Comparison of ENCODE assay signal across 10 cellular contexts in the genomic region with DNA sequence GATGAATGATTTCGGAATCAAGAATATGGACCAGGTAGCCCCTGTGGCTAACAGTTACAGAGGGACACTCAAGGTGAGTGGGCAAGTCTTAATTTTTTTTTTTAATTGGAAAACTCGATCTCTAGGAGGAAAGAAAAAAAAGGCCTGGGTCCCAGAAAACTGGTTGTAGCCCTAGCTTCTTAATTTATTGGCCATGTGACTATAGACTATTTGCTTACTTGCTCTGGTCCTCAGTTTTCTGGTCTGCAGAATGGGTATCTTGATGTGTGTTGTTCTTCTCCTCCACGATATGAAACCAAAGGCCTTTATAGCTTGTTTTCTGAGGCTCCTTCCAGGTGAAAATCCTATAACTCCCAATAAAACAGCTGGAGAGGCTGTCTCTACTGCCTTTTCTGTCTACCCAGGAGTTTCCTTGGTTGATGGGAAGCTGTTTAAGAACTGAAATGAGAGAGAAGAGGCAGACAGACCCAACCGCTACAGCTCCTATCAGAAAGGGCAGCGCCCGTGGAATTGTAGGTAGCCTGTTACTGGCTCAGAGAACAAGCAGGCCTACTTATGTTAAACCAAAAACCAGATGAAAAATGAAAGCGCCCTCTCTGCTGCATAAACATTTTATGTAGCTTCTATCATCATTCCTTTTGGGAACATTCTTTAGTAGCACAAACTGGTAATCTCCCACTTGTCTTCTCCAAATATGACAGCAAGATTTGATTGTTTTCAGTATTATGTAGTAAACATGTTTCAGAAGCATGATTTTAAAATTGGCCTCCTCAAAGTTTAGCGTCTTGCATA. TPM values are rescaled to one million over a fixed set of nuclear protein-coding genes. Genes with fewer than 3 reads are reported as not detected.
DNase-seq lines count a peak whose midpoint lies in the region; ATAC-seq and TF ChIP-seq lines count a peak whose summit lies in the region.
"Had no signal": no experiment of that assay in that cellular context is flagged by ENCODE, and none has a peak within 500 bp of the region (broad histone marks: within the 10 kb centered on the region; RNA-seq: fewer than 3 reads in every experiment).

No MANE protein-coding gene starts in this region.

- H3K4me1 Mint-ChIP-seq in activated T-cell treated with anti-CD3 and anti-CD28 coated beads, Interleukin-2, amount 50 U/mL, for 72 hours (ENCODE audit: low read depth) = peaks cover 62% of the 10 kb centered on the region

- H3K27me3 Mint-ChIP-seq in activated T-cell treated with anti-CD3 and anti-CD28 coated beads, Interleukin-2, amount 50 U/mL, for 72 hours (ENCODE audit: low read depth) = no peaks in the 10 kb centered on the region

- DNase-seq in activated T-cell treated with anti-CD3 and anti-CD28 coated beads, Interleukin-2, amount 50 U/mL, for 72 hours = no peak
- DNase-seq in activated T-cell treated with anti-CD3 and anti-CD28 coated beads, Interleukin-2, amount 50 U/mL, for 1 hour = no peak
- DNase-seq in caudate nucleus (lab: John Stamatoyannopoulos, UW) (no peak), lung (ENCODE audit: low spot score) (no peak), tibial nerve (ENCODE audit: low spot score in 2 of 2) (no peak), KG1 (lab: John Stamatoyannopoulos, UW) (no peak)
- DNase-seq: NCI-H446 had no signal

- no peaks in the 10 kb centered on the region for H3K27me3 ChIP-seq in lung (ENCODE audit: control insufficient read depth, insufficient read depth)
- no peaks in the 10 kb centered on the region for H3K27me3 ChIP-seq in tibial nerve

- peak overlapping the region; percentile 27 to 67 for H3K4me3 Mint-ChIP-seq in activated T-cell treated with anti-CD3 and anti-CD28 coated beads, Interleukin-2, amount 50 U/mL, for 72 hours
- H3K4me3 Mint-ChIP-seq: memory B cell had no signal

- TF ChIP-seq EP300 in tibial nerve (IDR thresholded peaks at IDR 0.05) = no peak

- 64 to 76% methylated on average over 8 of the region's 8 CpGs for WGBS in lung, 2 donors
- 86 to 90% methylated on average over 8 of the region's 8 CpGs for WGBS in tibial nerve, 2 donors

- H3K9me3 ChIP-seq in lung (ENCODE audit: control insufficient read depth in 2 of 2, insufficient read depth in 1 of 2, low read length in 1 of 2) = no peaks in the 10 kb centered on the region
- H3K9me3 ChIP-seq in tibial nerve = no peaks in the 10 kb centered on the region

- no peak for TF ChIP-seq POLR2A in tibial nerve (IDR thresholded peaks at IDR 0.05)

- peaks cover 42 to 69% of the 10 kb centered on the region in 2 donors for H3K36me3 Mint-ChIP-seq in activated T-cell treated with anti-CD3 and anti-CD28 coated beads, Interleukin-2, amount 50 U/mL, for 72 hours (ENCODE audit: insufficient read depth in 2 of 2)

- H3K4me1 ChIP-seq in lung (ENCODE audit: control insufficient read depth in 2 of 2, insufficient read depth in 2 of 2, low read length in 2 of 2) = peaks cover 11 to 25% of the 10 kb centered on the region in 2 donors
- H3K4me1 ChIP-seq in tibial nerve = peaks cover 0 to 38% (median 9%) of the 10 kb centered on the region in 4 donors

- no peak overlapping the region for H3K4me3 ChIP-seq in lung
- H3K4me3 ChIP-seq in tibial nerve = no peak overlapping the region

- TF ChIP-seq CTCF in lung (IDR thresholded peaks at IDR 0.05; ENCODE audit: control extremely low read depth, extremely low read depth) = no peak
- no peak for TF ChIP-seq CTCF in tibial nerve (IDR thresholded peaks at IDR 0.05)

- ATAC-seq in activated T-cell treated with anti-CD3 and anti-CD28 coated beads, Interleukin-2, amount 50 U/mL, for 72 hours (replicated peaks in 1 of 2) = no peak
- ATAC-seq in lung (ENCODE audit: insufficient read depth, low FRiP score) (no peak), GM21723 (IDR thresholded peaks at IDR 0.05; ENCODE audit: unreplicated experiment) (no peak), HG03135 (IDR thresholded peaks at IDR 0.05; ENCODE audit: unreplicated experiment) (no peak)

- no peaks in the 10 kb centered on the region for H3K9me3 Mint-ChIP-seq in activated T-cell treated with anti-CD3 and anti-CD28 coated beads, Interleukin-2, amount 50 U/mL, for 72 hours
- H3K9me3 Mint-ChIP-seq: memory B cell had no signal

- H3K27ac Mint-ChIP-seq in activated T-cell treated with anti-CD3 and anti-CD28 coated beads, Interleukin-2, amount 50 U/mL, for 72 hours = peak overlapping the region; percentile 46
- H3K27ac Mint-ChIP-seq: memory B cell had no signal

- peaks cover 21 to 27% of the 10 kb centered on the region in 2 donors for H3K36me3 ChIP-seq in lung (ENCODE audit: control insufficient read depth in 2 of 2, insufficient read depth in 2 of 2, low read length in 2 of 2)
- H3K36me3 ChIP-seq in tibial nerve = peaks cover 0 to 39% (median 11%) of the 10 kb centered on the region in 3 donors

- H3K27ac ChIP-seq in caudate nucleus (ENCODE audit: low read depth, low read length) (peak overlapping the region; percentile 67), lung (ENCODE audit: low read depth in 1 of 2, low read length in 1 of 2) (peak overlapping the region; percentile 49 to 67), tibial nerve (peak overlapping the region; percentile 4 to 97 (median 94))

RNA-seq across cellular contexts. Expression of a gene that starts 4.5 kb away (rescaled TPM):
- total RNA-seq in activated T-cell treated with anti-CD3 and anti-CD28 coated beads, Interleukin-2, amount 50 U/mL, for 72 hours = 100 to 1,000 TPM; 122 to 134 TPM
- total RNA-seq in lung = 100 to 1,000 TPM; 149 to 186 TPM
- polyA plus RNA-seq in lung = 100 to 1,000 TPM in 1 of 2 donors, 10 to 100 TPM in 1; 64.7 to 167 TPM
- 100 to 1,000 TPM in 2 of 4 donors, 10 to 100 TPM in 2; 85.6 to 103 (median 98.5) TPM for total RNA-seq in tibial nerve
